9 cellular contexts compared by ENCODE assay signal in genomic region chr1:3747903-3748302, GRCh38. TPM values are rescaled to one million over a fixed set of nuclear protein-coding genes. Genes with fewer than 3 reads are reported as not detected.
DNase-seq lines count a peak whose midpoint lies in the region; ATAC-seq and TF ChIP-seq lines count a peak whose summit lies in the region.
"Had no signal": no experiment of that assay in that cellular context is flagged by ENCODE, and none has a peak within 500 bp of the region (broad histone marks: within the 10 kb centered on the region; RNA-seq: fewer than 3 reads in every experiment).

No MANE protein-coding gene starts in this region.

- H3K9me3 Mint-ChIP-seq in activated CD4-positive, alpha-beta T cell treated with anti-CD3 and anti-CD28 coated beads for 36 hours (ENCODE audit: low read depth): no peaks in the 10 kb centered on the region
- H3K9me3 Mint-ChIP-seq in activated B cell treated with CpG ODN at 0.5 μM for 24 hours: no peaks in the 10 kb centered on the region
- H3K9me3 Mint-ChIP-seq in stimulated activated memory B cell treated with anti-CD40 and anti-IgM and Interleukin-4, amounts not matched to agents 10 μg/mL and 1 μg/mL and 100 μg/mL, for 72 hours: no peaks in the 10 kb centered on the region

- no peak for ATAC-seq in activated CD4-positive, alpha-beta T cell treated with anti-CD3 and anti-CD28 coated beads for 36 hours
- no peak for ATAC-seq in activated B cell treated with CpG ODN at 0.5 μM for 24 hours (ENCODE audit: low read depth)
- no peak for ATAC-seq in stimulated activated memory B cell treated with anti-CD40 and anti-IgM and Interleukin-4, amounts not matched to agents 10 μg/mL and 1 μg/mL and 100 μg/mL, for 72 hours
- ATAC-seq in HG02642 (IDR thresholded peaks at IDR 0.05; ENCODE audit: poor library complexity, unreplicated experiment): no peak

- H3K4me1 Mint-ChIP-seq in activated CD4-positive, alpha-beta T cell treated with anti-CD3 and anti-CD28 coated beads for 36 hours: peaks cover 32% of the 10 kb centered on the region
- peaks cover 29% of the 10 kb centered on the region for H3K4me1 Mint-ChIP-seq in activated B cell treated with CpG ODN at 0.5 μM for 24 hours
- peaks cover 33% of the 10 kb centered on the region for H3K4me1 Mint-ChIP-seq in stimulated activated memory B cell treated with anti-CD40 and anti-IgM and Interleukin-4, amounts not matched to agents 10 μg/mL and 1 μg/mL and 100 μg/mL, for 72 hours

- no peak for DNase-seq in activated CD4-positive, alpha-beta T cell treated with anti-CD3 and anti-CD28 coated beads for 36 hours
- no peak for DNase-seq in activated CD4-positive, alpha-beta T cell treated with anti-CD3 and anti-CD28 coated beads for 1 hour
- DNase-seq in activated B cell treated with CpG ODN at 0.5 μM for 24 hours (no peak), fibroblast of the aortic adventitia (ENCODE audit: low read depth) (no peak), NCI-H510A (lab: John Stamatoyannopoulos, UW) (no peak)
- no peak for DNase-seq in effector CD4-positive, alpha-beta T cell

- CTCF ChIA-PET in activated CD4-positive, alpha-beta T cell treated with anti-CD3 and anti-CD28 coated beads for 36 hours (lab: Charles Lee): interaction anchor here (0.8 kb wide), 1 partner anchor 53 kb away, joined by 3 read pairs; no protein-coding TSS in a partner anchor
- CTCF ChIA-PET in activated B cell treated with CpG ODN at 0.5 μM for 24 hours (lab: Charles Lee): no interaction called here

- no peaks in the 10 kb centered on the region for H3K36me3 Mint-ChIP-seq in activated CD4-positive, alpha-beta T cell treated with anti-CD3 and anti-CD28 coated beads for 36 hours (ENCODE audit: low read depth)
- peaks cover 14% of the 10 kb centered on the region for H3K36me3 Mint-ChIP-seq in activated B cell treated with CpG ODN at 0.5 μM for 24 hours (ENCODE audit: low read depth)
- peaks cover 5% of the 10 kb centered on the region for H3K36me3 Mint-ChIP-seq in stimulated activated memory B cell treated with anti-CD40 and anti-IgM and Interleukin-4, amounts not matched to agents 10 μg/mL and 1 μg/mL and 100 μg/mL, for 72 hours

- peak overlapping the region; percentile 77 for H3K4me3 Mint-ChIP-seq in activated CD4-positive, alpha-beta T cell treated with anti-CD3 and anti-CD28 coated beads for 36 hours
- H3K4me3 Mint-ChIP-seq in activated B cell treated with CpG ODN at 0.5 μM for 24 hours: peak overlapping the region; percentile 73
- peak overlapping the region; percentile 79 for H3K4me3 Mint-ChIP-seq in stimulated activated memory B cell treated with anti-CD40 and anti-IgM and Interleukin-4, amounts not matched to agents 10 μg/mL and 1 μg/mL and 100 μg/mL, for 72 hours

- TF ChIP-seq CTCF in activated B cell treated with CpG ODN at 0.5 μM for 24 hours (IDR thresholded peaks at IDR 0.05): no peak
- no peak for TF ChIP-seq CTCF in fibroblast of the aortic adventitia (IDR thresholded peaks at IDR 0.05; ENCODE audit: insufficient read depth, low read length)

- POLR2A ChIA-PET in activated CD4-positive, alpha-beta T cell treated with anti-CD3 and anti-CD28 coated beads for 36 hours (lab: Charles Lee): no interaction called here
- POLR2A ChIA-PET in activated B cell treated with CpG ODN at 0.5 μM for 24 hours (lab: Charles Lee): no interaction called here

- H3K27ac Mint-ChIP-seq in activated CD4-positive, alpha-beta T cell treated with anti-CD3 and anti-CD28 coated beads for 36 hours: no peak overlapping the region
- no peak overlapping the region for H3K27ac Mint-ChIP-seq in activated B cell treated with CpG ODN at 0.5 μM for 24 hours
- peak overlapping the region; percentile 71 for H3K27ac Mint-ChIP-seq in stimulated activated memory B cell treated with anti-CD40 and anti-IgM and Interleukin-4, amounts not matched to agents 10 μg/mL and 1 μg/mL and 100 μg/mL, for 72 hours

- H3K4me3 ChIP-seq in fibroblast of the aortic adventitia (ENCODE audit: low read depth, low read length): peak overlapping the region; percentile 71

- intact Hi-C loops in activated CD4-positive, alpha-beta T cell treated with anti-CD3 and anti-CD28 coated beads for 36 hours (cut with DNase I, micrococcal nuclease): loop anchor here (1.0 kb wide), 7 partner anchors 24 to 217 kb away; partner anchors contain the start of genes LRRC47 (in 2 of the 2), C1orf174 (in 1 of the 2), CEP104 (in 1 of the 2) and DFFB (in 1 of the 2)
- intact Hi-C loops in activated B cell treated with CpG ODN at 0.5 μM for 24 hours (cut with micrococcal nuclease): loop anchor here (1.0 kb wide), 2 partner anchors 24 to 48 kb away; partner anchors contain the start of genes LRRC47 and SMIM1

- no peaks in the 10 kb centered on the region for H3K27me3 Mint-ChIP-seq in activated CD4-positive, alpha-beta T cell treated with anti-CD3 and anti-CD28 coated beads for 36 hours
- peaks cover 2% of the 10 kb centered on the region for H3K27me3 Mint-ChIP-seq in activated B cell treated with CpG ODN at 0.5 μM for 24 hours
- peaks cover 16% of the 10 kb centered on the region for H3K27me3 Mint-ChIP-seq in stimulated activated memory B cell treated with anti-CD40 and anti-IgM and Interleukin-4, amounts not matched to agents 10 μg/mL and 1 μg/mL and 100 μg/mL, for 72 hours

RNA-seq across cellular contexts. Expression of gene CCDC27, which starts 4.3 kb away (rescaled TPM):
- not detected for total RNA-seq in activated CD4-positive, alpha-beta T cell treated with anti-CD3 and anti-CD28 coated beads for 36 hours
- total RNA-seq in activated B cell treated with CpG ODN at 0.5 μM for 24 hours: not detected in 2 replicates
- total RNA-seq in fibroblast of the aortic adventitia (ENCODE audit: low replicate concordance): not detected in 2 replicates
- total RNA-seq: left colon had no signal

RNA-seq across cellular contexts. Expression of gene SMIM1, which starts 24.6 kb away (rescaled TPM):
- 1 to 10 TPM; 3.0 to 4.2 TPM for total RNA-seq in activated CD4-positive, alpha-beta T cell treated with anti-CD3 and anti-CD28 coated beads for 36 hours
- total RNA-seq in activated B cell treated with CpG ODN at 0.5 μM for 24 hours (2.8 and 3.8 TPM in 2 replicates), fibroblast of the aortic adventitia (ENCODE audit: low replicate concordance) (4.6 TPM in 1 of 2 replicates, not detected in the other)

RNA-seq across cellular contexts. Expression of gene LRRC47, which starts 48.4 kb away (rescaled TPM):
- 10 to 100 TPM; 34.8 to 38.7 TPM for total RNA-seq in activated CD4-positive, alpha-beta T cell treated with anti-CD3 and anti-CD28 coated beads for 36 hours
- total RNA-seq in activated B cell treated with CpG ODN at 0.5 μM for 24 hours: 40.3 and 43.3 TPM in 2 replicates
- total RNA-seq in fibroblast of the aortic adventitia (ENCODE audit: low replicate concordance): 22.9 and 37.8 TPM in 2 replicates
